Comparison of ENCODE assay signal across 1 cellular context in the genomic region with DNA sequence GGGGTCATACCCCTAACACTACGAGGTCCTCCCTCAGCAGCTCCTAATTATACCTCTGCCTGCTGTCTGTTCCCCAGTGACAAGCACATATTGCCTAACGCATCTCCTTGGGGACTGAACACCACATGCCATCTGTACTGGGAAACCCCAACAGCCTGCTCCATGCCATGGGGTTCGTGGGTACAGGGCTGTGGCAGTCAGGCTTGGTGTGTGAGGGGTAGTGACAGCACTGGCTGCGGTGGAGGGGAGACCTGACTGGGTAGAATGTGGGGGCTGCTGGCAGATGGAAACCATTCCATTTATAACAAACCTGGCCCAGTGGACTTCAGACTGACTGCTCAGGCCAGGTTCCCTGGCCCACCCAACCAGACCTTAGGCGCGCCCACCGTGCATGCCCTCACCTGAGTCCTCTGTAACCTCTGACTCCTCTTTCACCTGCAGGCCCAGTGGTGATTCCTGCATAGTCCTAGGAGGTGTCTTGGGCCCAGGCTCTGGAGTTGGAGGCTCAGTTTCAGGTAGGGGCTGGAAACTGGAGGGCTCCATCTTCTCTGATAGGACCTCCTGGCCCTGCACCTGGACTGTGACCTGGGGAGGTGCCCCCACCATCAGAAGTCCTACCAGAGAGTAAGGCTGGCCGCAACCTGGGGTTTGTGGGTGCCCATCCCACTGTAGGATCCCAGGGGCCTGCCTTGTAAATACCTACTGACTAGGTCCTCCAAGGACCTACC.
TF ChIP-seq lines count a peak whose summit lies in the region.

No MANE protein-coding gene starts in this region.

TF ChIP-seq in GM23338, 12 proteins besides CTCF, POLR2A, EP300 and RAD21:
- no peak for TF ChIP-seq CREB1 (CRISPR knock-in tag; IDR thresholded peaks at IDR 0.05; ENCODE audit: low read depth)
TF ChIP-seq in GM23338: peak in this region for 0.
